12 cellular contexts compared by ENCODE assay signal in the genomic region with DNA sequence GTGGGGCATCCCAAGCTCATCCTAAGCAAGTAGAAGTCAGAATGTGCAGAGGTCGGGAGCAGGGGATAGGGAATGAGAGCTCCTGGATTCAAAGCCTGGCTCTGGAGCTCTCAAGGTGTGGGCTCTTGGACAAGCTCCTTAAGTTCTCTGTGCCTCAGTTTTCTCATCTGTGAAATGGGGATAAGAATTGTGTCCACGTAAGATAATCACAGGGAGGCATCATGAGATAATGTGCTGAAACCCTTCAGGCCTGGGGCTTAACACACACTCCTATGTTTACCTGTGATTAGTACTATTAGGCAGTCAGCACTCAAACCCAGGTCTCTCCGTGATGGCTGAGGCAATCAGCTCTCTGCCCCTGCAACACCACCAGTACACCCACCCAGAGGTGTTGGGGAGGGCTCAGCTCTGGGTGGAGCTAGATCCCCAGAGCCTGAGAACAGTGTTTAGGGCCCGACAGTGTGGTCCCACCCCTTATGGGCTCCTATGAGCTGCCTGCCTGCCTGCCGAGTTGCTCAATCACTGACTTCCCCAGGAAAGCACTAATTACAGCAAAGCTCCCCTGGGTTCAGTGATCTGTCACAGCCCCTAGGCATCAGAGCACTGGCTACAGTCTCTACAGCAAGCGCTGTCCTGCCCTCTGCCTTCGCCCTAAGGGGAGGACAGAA. TPM values are rescaled to one million over a fixed set of nuclear protein-coding genes. Genes with fewer than 3 reads are reported as not detected.
DNase-seq lines count a peak whose midpoint lies in the region; ATAC-seq, FAIRE-seq and TF ChIP-seq lines count a peak whose summit lies in the region.
"Had no signal": no experiment of that assay in that cellular context is flagged by ENCODE, and none has a peak within 500 bp of the region (broad histone marks: within the 10 kb centered on the region; RNA-seq: fewer than 3 reads in every experiment).

No MANE protein-coding gene starts in this region.

- H3K27me3 ChIP-seq in bronchial epithelial cell (ENCODE audit: control insufficient read depth, insufficient read depth, low read length): no peaks in the 10 kb centered on the region

- H3K27ac Mint-ChIP-seq in CD14-positive monocyte: peak overlapping the region; percentile 45 to 84 (median 75)
- no peak overlapping the region for H3K27ac Mint-ChIP-seq in stimulated activated memory B cell treated with anti-CD40 and anti-IgM and Interleukin-4, amounts not matched to agents 10 μg/mL and 1 μg/mL and 100 μg/mL, for 72 hours
- H3K27ac Mint-ChIP-seq: activated T-cell treated with anti-CD3 and anti-CD28 coated beads, Interleukin-2, amount 50 U/mL, for 72 hours had no signal

- peaks cover 77% of the 10 kb centered on the region for H3K4me1 Mint-ChIP-seq in CD14-positive monocyte
- H3K4me1 Mint-ChIP-seq in stimulated activated memory B cell treated with anti-CD40 and anti-IgM and Interleukin-4, amounts not matched to agents 10 μg/mL and 1 μg/mL and 100 μg/mL, for 72 hours: peaks cover 32% of the 10 kb centered on the region

- H3K4me3 Mint-ChIP-seq in CD14-positive monocyte: peak overlapping the region in 1 of 2 donors; percentile 62
- no peak overlapping the region for H3K4me3 Mint-ChIP-seq in stimulated activated memory B cell treated with anti-CD40 and anti-IgM and Interleukin-4, amounts not matched to agents 10 μg/mL and 1 μg/mL and 100 μg/mL, for 72 hours
- H3K4me3 Mint-ChIP-seq: activated T-cell treated with anti-CD3 and anti-CD28 coated beads, Interleukin-2, amount 50 U/mL, for 72 hours had no signal

- intact Hi-C loops in CD14-positive monocyte (cut with micrococcal nuclease): loop anchor here in 1 of 2 donors (2.0 to 5.0 kb wide), 2 partner anchors 16 to 37 kb away; no protein-coding TSS in a partner anchor

- H3K4me3 ChIP-seq in NB4 (ENCODE audit: low read depth, low read length): no peak overlapping the region
- no peak overlapping the region for H3K4me3 ChIP-seq in bronchial epithelial cell (ENCODE audit: low read depth, low read length)

- H3K36me3 Mint-ChIP-seq in CD14-positive monocyte: peaks cover 32 to 36% of the 10 kb centered on the region in 2 donors
- H3K36me3 Mint-ChIP-seq in stimulated activated memory B cell treated with anti-CD40 and anti-IgM and Interleukin-4, amounts not matched to agents 10 μg/mL and 1 μg/mL and 100 μg/mL, for 72 hours: peaks cover 36% of the 10 kb centered on the region

- peaks cover 0 to 3% (median 2%) of the 10 kb centered on the region in 7 donors for H3K9me3 Mint-ChIP-seq in CD14-positive monocyte
- H3K9me3 Mint-ChIP-seq in stimulated activated memory B cell treated with anti-CD40 and anti-IgM and Interleukin-4, amounts not matched to agents 10 μg/mL and 1 μg/mL and 100 μg/mL, for 72 hours: no peaks in the 10 kb centered on the region
- H3K9me3 Mint-ChIP-seq: activated T-cell treated with anti-CD3 and anti-CD28 coated beads, Interleukin-2, amount 50 U/mL, for 72 hours had no signal

- ATAC-seq in left lobe of liver: peak; percentile 57
- no peak for ATAC-seq in stimulated activated memory B cell treated with anti-CD40 and anti-IgM and Interleukin-4, amounts not matched to agents 10 μg/mL and 1 μg/mL and 100 μg/mL, for 72 hours
- no peak for ATAC-seq in activated CD4-positive, CD25-positive, alpha-beta regulatory T cell treated with anti-CD3 and anti-CD28 coated beads, Interleukin-2, amount 50 U/mL, for 24 hours
- ATAC-seq in HG03139 (IDR thresholded peaks at IDR 0.05; ENCODE audit: unreplicated experiment): no peak

- H3K27me3 Mint-ChIP-seq in CD14-positive monocyte (ENCODE audit: low read depth in 3 of 3): peaks cover 12 to 27% (median 18%) of the 10 kb centered on the region in 3 donors
- H3K27me3 Mint-ChIP-seq in stimulated activated memory B cell treated with anti-CD40 and anti-IgM and Interleukin-4, amounts not matched to agents 10 μg/mL and 1 μg/mL and 100 μg/mL, for 72 hours: peaks cover 6% of the 10 kb centered on the region

- TF ChIP-seq CTCF in CD14-positive monocyte (IDR thresholded peaks at IDR 0.05): peak; percentile 13
- TF ChIP-seq CTCF in NB4 (IDR thresholded peaks at IDR 0.05; ENCODE audit: low read depth, low read length): no peak
- TF ChIP-seq CTCF in bronchial epithelial cell (IDR thresholded peaks at IDR 0.05; ENCODE audit: insufficient read depth, low read length, severe bottlenecking): no peak

- FAIRE-seq in bronchial epithelial cell (lab: Jason Lieb, UNC): peak; percentile 7
- FAIRE-seq: GM12891, TTC549 had no signal

- no peak for TF ChIP-seq POLR2A in NB4 (IDR thresholded peaks at IDR 0.05; ENCODE audit: extremely low read depth, insufficient read length)

- H3K36me3 ChIP-seq in bronchial epithelial cell (ENCODE audit: control insufficient read depth, insufficient read depth, low read length): no peaks in the 10 kb centered on the region

- DNase-seq in CD14-positive monocyte (ENCODE audit: low spot score) (peak; percentile 88), NB4 (ENCODE audit: low read depth) (peak; percentile 97), bronchial epithelial cell (ENCODE audit: low read depth) (peak; percentile 74), left lobe of liver (ENCODE audit: low spot score) (no peak)
- no peak for DNase-seq in stimulated activated naive CD4-positive, alpha-beta T cell (lab: John Stamatoyannopoulos, UW)
- DNase-seq: activated T-cell treated with anti-CD3 and anti-CD28 coated beads, Interleukin-2, amount 50 U/mL, for 72 hours; cerebellar nuclear complex had no signal

RNA-seq across cellular contexts. Expression of a gene that starts 6.3 kb away (rescaled TPM):
- polyA plus RNA-seq in CD14-positive monocyte: 10 to 100 TPM; 28.4 to 58.3 TPM
- total RNA-seq in bronchial epithelial cell (5.0 and 6.8 TPM in 2 replicates), left lobe of liver (35.9 TPM)

Comparison
In these comparisons a context has a peak if more than half of its experiments do, and no peak if none do; other contexts are left out.
1. DNase-seq: peak in CD14-positive monocyte (single experiment), NB4 (single experiment) and bronchial epithelial cell (single experiment); none in left lobe of liver (single experiment) and stimulated activated naive CD4-positive, alpha-beta T cell (0 of 6).